Comparison of ENCODE assay signal across 9 cellular contexts in the genomic region with DNA sequence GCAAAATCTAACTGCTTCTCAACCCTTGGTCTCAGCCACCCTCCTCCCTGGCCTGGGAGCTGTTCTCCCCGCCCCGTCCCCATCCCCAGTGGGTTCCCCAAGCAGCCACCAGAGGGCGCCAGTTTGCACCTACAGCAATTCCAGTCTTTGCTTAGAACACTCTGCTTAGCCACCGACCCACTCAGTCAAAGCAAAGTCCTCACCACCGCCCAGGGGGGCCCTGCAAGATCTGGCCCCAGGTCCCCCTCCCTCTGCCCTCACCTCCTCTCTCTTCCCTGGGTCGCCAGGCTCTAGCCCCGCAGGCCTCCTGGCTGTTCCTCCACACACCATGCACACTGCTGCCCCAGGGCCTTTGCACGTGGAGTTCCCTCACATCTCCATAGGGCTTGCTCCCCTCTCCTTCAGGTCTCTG. TPM values are rescaled to one million over a fixed set of nuclear protein-coding genes. Genes with fewer than 3 reads are reported as not detected.
DNase-seq lines count a peak whose midpoint lies in the region; ATAC-seq, FAIRE-seq and TF ChIP-seq lines count a peak whose summit lies in the region.
"Had no signal": no experiment of that assay in that cellular context is flagged by ENCODE, and none has a peak within 500 bp of the region (broad histone marks: within the 10 kb centered on the region; RNA-seq: fewer than 3 reads in every experiment).

No MANE protein-coding gene starts in this region.

- no peaks in the 10 kb centered on the region for H3K4me1 ChIP-seq in CD8-positive, alpha-beta T cell (ENCODE audit: insufficient read depth, low read length)

- no peak overlapping the region for H3K27ac ChIP-seq in CD8-positive, alpha-beta T cell (ENCODE audit: low read depth, low read length)
- H3K27ac ChIP-seq in HL-60 (replicated peaks): no peak overlapping the region

- FAIRE-seq in RCC 7860 (lab: Jason Lieb, UNC): no peak

- H3K9me3 Mint-ChIP-seq in CD8-positive, alpha-beta T cell: no peaks in the 10 kb centered on the region
- no peaks in the 10 kb centered on the region for H3K9me3 Mint-ChIP-seq in activated T-helper 2 cell treated with anti-CD3 and anti-CD28 coated beads, Interferon-gamma antibody, Interleukin-2, Interleukin-4, amounts not matched to agents 10 μg/mL and 5 μg/mL and 100 μg/mL, durations not matched to agents 14 hours and 24 hours and 36 hours

- no peak overlapping the region for H3K4me3 ChIP-seq in CD8-positive, alpha-beta T cell (ENCODE audit: low read depth, low read length)
- H3K4me3 ChIP-seq in HL-60 (replicated peaks; ENCODE audit: insufficient read depth, low read length): no peak overlapping the region

- no peaks in the 10 kb centered on the region for H3K36me3 ChIP-seq in CD8-positive, alpha-beta T cell (ENCODE audit: insufficient read depth, low read length)

- peak; percentile 62 for TF ChIP-seq CTCF in CD8-positive, alpha-beta T cell (IDR thresholded peaks at IDR 0.05)
- peak; percentile 83 for TF ChIP-seq CTCF in HL-60 (IDR thresholded peaks at IDR 0.05; ENCODE audit: insufficient read depth, low read length)

- H3K9me3 ChIP-seq in CD8-positive, alpha-beta T cell (ENCODE audit: low read length): no peaks in the 10 kb centered on the region

- H3K27ac Mint-ChIP-seq in CD8-positive, alpha-beta T cell: no peak overlapping the region
- H3K27ac Mint-ChIP-seq in activated T-helper 2 cell treated with anti-CD3 and anti-CD28 coated beads, Interferon-gamma antibody, Interleukin-2, Interleukin-4, amounts not matched to agents 10 μg/mL and 5 μg/mL and 100 μg/mL, durations not matched to agents 14 hours and 24 hours and 36 hours: no peak overlapping the region

- peak; percentile 62 to 86 (median 75) for DNase-seq in CD8-positive, alpha-beta T cell
- peak; percentile 45 to 79 for DNase-seq in HL-60 (ENCODE audit: low read depth in 1 of 2, low spot score in 1 of 2)
- peak; percentile 8 for DNase-seq in RCC 7860 (ENCODE audit: low spot score)
- peak; percentile 70 for DNase-seq in activated T-helper 2 cell treated with anti-CD3 and anti-CD28 coated beads, Interferon-gamma antibody, Interleukin-2, Interleukin-4, amounts not matched to agents 10 μg/mL and 5 μg/mL and 100 μg/mL, durations not matched to agents 14 hours and 24 hours and 36 hours (ENCODE audit: low spot score)
- peak; percentile 31 for DNase-seq in globus pallidus (ENCODE audit: low spot score)
- peak; percentile 91 for DNase-seq in posterior vena cava (ENCODE audit: low spot score)

- H3K36me3 Mint-ChIP-seq in CD8-positive, alpha-beta T cell: peaks cover 10% of the 10 kb centered on the region
- no peaks in the 10 kb centered on the region for H3K36me3 Mint-ChIP-seq in activated T-helper 2 cell treated with anti-CD3 and anti-CD28 coated beads, Interferon-gamma antibody, Interleukin-2, Interleukin-4, amounts not matched to agents 10 μg/mL and 5 μg/mL and 100 μg/mL, durations not matched to agents 14 hours and 24 hours and 36 hours (ENCODE audit: low read depth)

- H3K27me3 Mint-ChIP-seq in CD8-positive, alpha-beta T cell (ENCODE audit: low read depth): no peaks in the 10 kb centered on the region
- H3K27me3 Mint-ChIP-seq in activated T-helper 2 cell treated with anti-CD3 and anti-CD28 coated beads, Interferon-gamma antibody, Interleukin-2, Interleukin-4, amounts not matched to agents 10 μg/mL and 5 μg/mL and 100 μg/mL, durations not matched to agents 14 hours and 24 hours and 36 hours (ENCODE audit: low read depth): no peaks in the 10 kb centered on the region

- ATAC-seq in CD8-positive, alpha-beta T cell: peak; percentile 83
- ATAC-seq in HG03135 (IDR thresholded peaks at IDR 0.05; ENCODE audit: unreplicated experiment) (no peak), GM19455 (IDR thresholded peaks at IDR 0.05; ENCODE audit: unreplicated experiment) (no peak)

- H3K27me3 ChIP-seq in CD8-positive, alpha-beta T cell (ENCODE audit: insufficient read depth, low read length): no peaks in the 10 kb centered on the region
- no peaks in the 10 kb centered on the region for H3K27me3 ChIP-seq in HL-60 (ENCODE audit: insufficient read depth, poor library complexity, severe bottlenecking)

- CTCF ChIA-PET in CD8-positive, alpha-beta T cell (lab: Charles Lee): interaction anchor here (0.7 to 2.3 kb wide), 6 partner anchors 9 to 257 kb away, joined by 3 to 6 read pairs (median 4); a partner anchor contains a TSS

- peaks cover 3% of the 10 kb centered on the region for H3K4me1 Mint-ChIP-seq in CD8-positive, alpha-beta T cell (ENCODE audit: low read depth)
- H3K4me1 Mint-ChIP-seq in activated T-helper 2 cell treated with anti-CD3 and anti-CD28 coated beads, Interferon-gamma antibody, Interleukin-2, Interleukin-4, amounts not matched to agents 10 μg/mL and 5 μg/mL and 100 μg/mL, durations not matched to agents 14 hours and 24 hours and 36 hours (ENCODE audit: low read depth): no peaks in the 10 kb centered on the region

- no peak overlapping the region for H3K4me3 Mint-ChIP-seq in CD8-positive, alpha-beta T cell
- H3K4me3 Mint-ChIP-seq in activated T-helper 2 cell treated with anti-CD3 and anti-CD28 coated beads, Interferon-gamma antibody, Interleukin-2, Interleukin-4, amounts not matched to agents 10 μg/mL and 5 μg/mL and 100 μg/mL, durations not matched to agents 14 hours and 24 hours and 36 hours (ENCODE audit: low read depth): no peak overlapping the region

- intact Hi-C loops in CD8-positive, alpha-beta T cell (cut with DNase I, micrococcal nuclease): loop anchor here in 1 of 2 experiments (1.0 to 5.0 kb wide), 2 partner anchors 231 to 257 kb away; no protein-coding TSS in a partner anchor
- intact Hi-C loops in activated T-helper 2 cell treated with anti-CD3 and anti-CD28 coated beads, Interferon-gamma antibody, Interleukin-2, Interleukin-4, amounts not matched to agents 10 μg/mL and 5 μg/mL and 100 μg/mL, durations not matched to agents 14 hours and 24 hours and 36 hours (cut with micrococcal nuclease): no loop called here
- intact Hi-C loops in posterior vena cava (cut with DNase I): no loop called here

- POLR2A ChIA-PET in CD8-positive, alpha-beta T cell (lab: Charles Lee): no interaction called here

RNA-seq across cellular contexts. Expression of a gene that starts 12.4 kb away (rescaled TPM):
- total RNA-seq in CD8-positive, alpha-beta T cell: 1 to 10 TPM; 6.4 to 7.7 TPM
- total RNA-seq in activated T-helper 2 cell treated with anti-CD3 and anti-CD28 coated beads, Interferon-gamma antibody, Interleukin-2, Interleukin-4, amounts not matched to agents 10 μg/mL and 5 μg/mL and 100 μg/mL, durations not matched to agents 14 hours and 24 hours and 36 hours: 12.8 and 13.1 TPM in 2 replicates
- 1 to 10 TPM; 5.0 to 6.3 TPM for total RNA-seq in posterior vena cava

RNA-seq across cellular contexts. Expression of a gene that starts 12.8 kb away (rescaled TPM):
- not detected for total RNA-seq in CD8-positive, alpha-beta T cell
- not detected in 2 replicates for total RNA-seq in activated T-helper 2 cell treated with anti-CD3 and anti-CD28 coated beads, Interferon-gamma antibody, Interleukin-2, Interleukin-4, amounts not matched to agents 10 μg/mL and 5 μg/mL and 100 μg/mL, durations not matched to agents 14 hours and 24 hours and 36 hours
- total RNA-seq in posterior vena cava: not detected
- total RNA-seq: temporal lobe had no signal

RNA-seq across cellular contexts. Expression of a gene that starts 26.0 kb away (rescaled TPM):
- total RNA-seq in CD8-positive, alpha-beta T cell: 100 to 1,000 TPM; 174 to 181 TPM
- total RNA-seq in activated T-helper 2 cell treated with anti-CD3 and anti-CD28 coated beads, Interferon-gamma antibody, Interleukin-2, Interleukin-4, amounts not matched to agents 10 μg/mL and 5 μg/mL and 100 μg/mL, durations not matched to agents 14 hours and 24 hours and 36 hours: 318 and 329 TPM in 2 replicates
- total RNA-seq in posterior vena cava: 100 to 1,000 TPM; 120 to 297 TPM

RNA-seq across cellular contexts. Expression of a gene that starts 40.0 kb away (rescaled TPM):
- 10 to 100 TPM; 29.7 to 33.1 TPM for total RNA-seq in CD8-positive, alpha-beta T cell
- total RNA-seq in activated T-helper 2 cell treated with anti-CD3 and anti-CD28 coated beads, Interferon-gamma antibody, Interleukin-2, Interleukin-4, amounts not matched to agents 10 μg/mL and 5 μg/mL and 100 μg/mL, durations not matched to agents 14 hours and 24 hours and 36 hours: 80.2 and 87.8 TPM in 2 replicates
- total RNA-seq in posterior vena cava: 100 to 1,000 TPM in 1 of 2 donors, 10 to 100 TPM in 1; 94.6 to 111 TPM

RNA-seq across cellular contexts. Expression of a gene that starts 42.1 kb away (rescaled TPM):
- total RNA-seq in CD8-positive, alpha-beta T cell: not detected
- 0.34 and 0.39 TPM in 2 replicates for total RNA-seq in activated T-helper 2 cell treated with anti-CD3 and anti-CD28 coated beads, Interferon-gamma antibody, Interleukin-2, Interleukin-4, amounts not matched to agents 10 μg/mL and 5 μg/mL and 100 μg/mL, durations not matched to agents 14 hours and 24 hours and 36 hours
- total RNA-seq in posterior vena cava: 1 to 10 TPM in 1 of 2 donors, under 1 TPM in 1; 0.71 to 2.3 TPM

Comparison
In these comparisons a context has a peak if more than half of its experiments do, and no peak if none do; other contexts are left out.
1. DNase-seq: peak in every context shown above with its lines; median percentile 91 in posterior vena cava; 75 in CD8-positive, alpha-beta T cell; 70 in activated T-helper 2 cell treated with anti-CD3 and anti-CD28 coated beads, Interferon-gamma antibody, Interleukin-2, Interleukin-4, amounts not matched to agents 10 μg/mL and 5 μg/mL and 100 μg/mL, durations not matched to agents 14 hours and 24 hours and 36 hours; 62 in HL-60; 31 in globus pallidus; 8 in RCC 7860.